15 cellular contexts compared by ENCODE assay signal in the genomic region with DNA sequence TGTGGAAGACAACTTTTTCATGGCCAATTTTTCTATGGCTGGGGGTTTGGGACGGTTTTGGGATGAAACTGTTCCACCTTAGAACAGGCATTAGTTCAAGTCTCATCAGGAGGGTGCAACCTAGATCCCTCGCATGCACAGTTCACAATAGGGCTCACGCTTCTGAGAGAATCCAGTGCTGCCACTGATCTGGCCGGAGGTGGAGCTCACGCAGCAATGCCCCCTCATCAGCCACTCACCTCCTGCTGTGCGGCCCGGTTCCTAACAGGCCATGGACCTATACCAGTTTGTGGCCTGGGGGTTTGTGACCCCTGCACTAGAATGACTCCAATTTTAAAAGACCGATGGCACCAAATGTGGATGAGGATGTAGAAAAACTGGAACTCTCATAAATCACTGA.
"Had no signal": no experiment of that assay in that cellular context is flagged by ENCODE, and none has a peak within 500 bp of the region (broad histone marks: within the 10 kb centered on the region; RNA-seq: fewer than 3 reads in every experiment).

No MANE protein-coding gene starts in this region.

- H3K4me3 ChIP-seq: transverse colon had no signal

- H3K4me1 Mint-ChIP-seq: naive B cell; stimulated activated memory B cell treated with anti-CD40 and anti-IgM and Interleukin-4, amounts not matched to agents 10 μg/mL and 1 μg/mL and 100 μg/mL, for 72 hours had no signal

- H3K36me3 ChIP-seq: transverse colon had no signal

- H3K27ac ChIP-seq: transverse colon had no signal

- H3K4me1 ChIP-seq: transverse colon had no signal

- ATAC-seq: activated CD4-positive, CD25-positive, alpha-beta regulatory T cell treated with anti-CD3 and anti-CD28 coated beads, Interleukin-2, amount 50 U/mL, for 24 hours; right cardiac atrium; stimulated activated memory B cell treated with anti-CD40 and anti-IgM and Interleukin-4, amounts not matched to agents 10 μg/mL and 1 μg/mL and 100 μg/mL, for 72 hours had no signal

- DNase-seq: activated CD4-positive, alpha-beta T cell treated with anti-CD3 and anti-CD28 coated beads, Interleukin-2, amount 50 U/mL, for 1 hour; activated T-cell treated with anti-CD3 and anti-CD28 coated beads, Interleukin-2, amount 50 U/mL, for 1 hour; anterior cingulate cortex; endodermal cell; mammary epithelial cell; naive B cell; SHP77; SK-N-SH; stimulated activated CD4-positive, alpha-beta T cell treated with anti-CD3 and anti-CD28 coated beads, Interleukin-1b, Interleukin-23, amount 100 ng/mL, for 48 hours; substantia nigra; T1000; transverse colon had no signal

- H3K4me3 Mint-ChIP-seq: endodermal cell; naive B cell; stimulated activated memory B cell treated with anti-CD40 and anti-IgM and Interleukin-4, amounts not matched to agents 10 μg/mL and 1 μg/mL and 100 μg/mL, for 72 hours had no signal

- H3K36me3 Mint-ChIP-seq: stimulated activated memory B cell treated with anti-CD40 and anti-IgM and Interleukin-4, amounts not matched to agents 10 μg/mL and 1 μg/mL and 100 μg/mL, for 72 hours had no signal

- H3K27ac Mint-ChIP-seq: endodermal cell; naive B cell; stimulated activated memory B cell treated with anti-CD40 and anti-IgM and Interleukin-4, amounts not matched to agents 10 μg/mL and 1 μg/mL and 100 μg/mL, for 72 hours had no signal

- H3K27me3 ChIP-seq: transverse colon had no signal
